11 cellular contexts compared by ENCODE assay signal in the genomic region with DNA sequence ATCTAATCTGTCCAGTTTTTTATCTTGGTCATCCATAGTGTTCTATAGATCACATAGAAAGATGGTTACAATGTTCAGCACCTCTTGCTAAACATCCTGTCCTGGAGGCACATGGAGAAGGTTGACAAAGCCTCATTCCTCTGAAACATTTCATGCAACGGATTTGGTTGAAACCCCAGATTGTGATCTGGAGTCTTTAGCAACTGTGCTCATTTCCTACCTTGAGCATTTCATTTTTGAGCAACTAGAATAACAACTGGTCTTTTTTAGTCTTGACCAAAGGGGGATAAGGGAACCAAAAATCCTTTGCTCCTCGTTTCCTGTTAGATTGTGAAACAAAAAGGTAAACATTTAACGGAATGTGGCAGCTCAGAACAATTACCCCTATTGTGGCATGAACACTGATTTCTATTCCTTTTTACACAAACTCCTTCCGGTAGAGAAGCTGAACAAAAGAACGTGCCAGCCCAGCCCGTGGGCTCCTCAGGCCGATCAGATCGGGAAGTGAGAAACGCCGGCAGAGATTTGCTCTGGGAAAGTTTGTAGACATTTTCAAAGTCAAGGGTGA.
DNase-seq lines count a peak whose midpoint lies in the region; TF ChIP-seq lines count a peak whose summit lies in the region.
"Had no signal": no experiment of that assay in that cellular context is flagged by ENCODE, and none has a peak within 500 bp of the region (broad histone marks: within the 10 kb centered on the region; RNA-seq: fewer than 3 reads in every experiment).

No MANE protein-coding gene starts in this region.

- H3K27ac ChIP-seq in ACC112 (ENCODE audit: low read depth, low read length) (peak overlapping the region; percentile 94), coronary artery (peak overlapping the region; percentile 88 to 93), muscle layer of colon (ENCODE audit: low read depth, low read length) (peak overlapping the region; percentile 87), MM.1S (ENCODE audit: low read length) (no peak overlapping the region)
- H3K27ac ChIP-seq: KMS-11 had no signal

- H3K27me3 ChIP-seq in ACC112 (ENCODE audit: insufficient read depth, low read length): no peaks in the 10 kb centered on the region
- no peaks in the 10 kb centered on the region for H3K27me3 ChIP-seq in muscle layer of colon (ENCODE audit: control insufficient read depth in 1 of 2, insufficient read depth in 2 of 2, low read length in 2 of 2)
- H3K27me3 ChIP-seq in MM.1S (replicated peaks; ENCODE audit: insufficient read depth, low read length): peaks cover 85% of the 10 kb centered on the region

- peak overlapping the region; percentile 35 for H2AFZ ChIP-seq in ACC112 (ENCODE audit: low read length, unreplicated experiment)
- no peak overlapping the region for H2AFZ ChIP-seq in MM.1S (ENCODE audit: low read length)

- no peaks in the 10 kb centered on the region for H3K9me2 ChIP-seq in MM.1S (replicated peaks; ENCODE audit: insufficient read depth, low read length)

- DNase-seq in HuH-7 (ENCODE audit: low spot score): peak; percentile 51
- no peak for DNase-seq in coronary artery (ENCODE audit: low spot score)
- DNase-seq in Kasumi-1 (lab: John Stamatoyannopoulos, UW): no peak
- DNase-seq in NCI-H1436 (lab: John Stamatoyannopoulos, UW): no peak
- DNase-seq in NCI-H82 (lab: John Stamatoyannopoulos, UW): no peak
- DNase-seq in MM.1S: no peak
- DNase-seq: activated B cell treated with CpG ODN at 0.5 μM for 24 hours, DMS79 had no signal

- H3K9me3 ChIP-seq in muscle layer of colon (ENCODE audit: low read length) (peaks cover 5% of the 10 kb centered on the region), MM.1S (replicated peaks; ENCODE audit: insufficient read depth, low read length) (no peaks in the 10 kb centered on the region)

- H3K36me3 ChIP-seq in ACC112 (ENCODE audit: insufficient read depth, low read length) (no peaks in the 10 kb centered on the region), muscle layer of colon (ENCODE audit: insufficient read depth, low read length) (no peaks in the 10 kb centered on the region), MM.1S (replicated peaks; ENCODE audit: insufficient read depth, low read length) (no peaks in the 10 kb centered on the region)

- TF ChIP-seq CTCF in coronary artery (IDR thresholded peaks at IDR 0.05) (no peak), MM.1S (IDR thresholded peaks at IDR 0.05; ENCODE audit: low read length) (no peak)

- H3K9ac ChIP-seq in muscle layer of colon (ENCODE audit: low read length): peak overlapping the region; percentile 73
- no peak overlapping the region for H3K9ac ChIP-seq in MM.1S (ENCODE audit: low read length)
- H3K9ac ChIP-seq: KMS-11 had no signal

- H3K79me2 ChIP-seq in ACC112 (ENCODE audit: control insufficient read depth, insufficient read depth, low read length, unreplicated experiment): no peaks in the 10 kb centered on the region
- no peaks in the 10 kb centered on the region for H3K79me2 ChIP-seq in MM.1S (ENCODE audit: low read length)

- H3K4me2 ChIP-seq in MM.1S (ENCODE audit: low read depth, low read length): no peak overlapping the region
- H3K4me2 ChIP-seq: KMS-11 had no signal

- no peaks in the 10 kb centered on the region for H4K20me1 ChIP-seq in MM.1S (ENCODE audit: insufficient read depth, low read length)

- H3K4me3 ChIP-seq in ACC112 (ENCODE audit: low read depth, low read length) (peak overlapping the region; percentile 8; the same call in 1 of the 2 replicates), coronary artery (peak overlapping the region; percentile 28), muscle layer of colon (ENCODE audit: low read depth in 1 of 2, low read length in 2 of 2) (no peak overlapping the region), MM.1S (ENCODE audit: low read length) (no peak overlapping the region)

- H3K4me1 ChIP-seq in ACC112 (ENCODE audit: control insufficient read depth, insufficient read depth, low read length, unreplicated experiment): peaks cover 54% of the 10 kb centered on the region
- H3K4me1 ChIP-seq in muscle layer of colon (ENCODE audit: insufficient read depth, low read length): peaks cover 66% of the 10 kb centered on the region
- H3K4me1 ChIP-seq in MM.1S (ENCODE audit: low read length): no peaks in the 10 kb centered on the region

- H3F3A ChIP-seq in MM.1S (ENCODE audit: insufficient read depth, low read length): no peaks in the 10 kb centered on the region

Comparison
In these comparisons a context has a peak if more than half of its experiments do, and no peak if none do; other contexts are left out.
1. H3K4me3 ChIP-seq: peak in ACC112 (single experiment) and coronary artery (single experiment); none in muscle layer of colon (0 of 2) and MM.1S (single experiment).